8 cellular contexts compared by ENCODE assay signal in the genomic region with DNA sequence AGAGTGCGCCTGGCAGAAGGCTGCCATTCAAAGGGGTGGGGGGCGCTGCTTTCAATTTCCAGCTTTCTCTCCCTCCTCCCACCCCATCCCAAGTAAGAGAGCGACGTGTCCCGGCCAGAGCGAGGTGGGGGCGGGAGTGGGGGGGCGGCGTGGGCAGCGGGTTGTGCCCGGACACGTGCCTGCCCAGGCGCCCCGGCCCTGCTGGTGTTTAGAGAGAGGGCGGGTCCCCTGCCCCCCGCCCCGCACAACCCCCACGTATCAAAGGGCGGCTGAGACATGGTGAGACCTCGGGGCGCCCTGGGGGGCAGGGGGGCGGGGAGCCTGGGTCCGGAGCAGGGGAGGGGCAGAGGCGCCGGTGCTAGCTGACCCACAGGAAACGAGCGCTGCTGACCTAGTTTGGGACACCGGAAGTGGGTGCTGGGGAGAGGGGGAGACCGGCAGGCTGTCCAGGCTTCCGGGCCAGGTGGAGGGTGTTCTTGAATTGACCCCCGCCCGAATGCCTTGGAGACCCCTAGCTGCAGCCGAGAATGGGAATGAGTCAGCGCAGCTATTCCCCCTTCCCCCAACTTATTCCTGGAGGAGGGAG. TPM values are rescaled to one million over a fixed set of nuclear protein-coding genes. Genes with fewer than 3 reads are reported as not detected.
A peak's percentile ranks its signal among the peaks of the same experiment; 100 is the strongest.
DNase-seq lines count a peak whose midpoint lies in the region; FAIRE-seq and TF ChIP-seq lines count a peak whose summit lies in the region.

No MANE protein-coding gene starts in this region.

- no peak overlapping the region for H2AFZ ChIP-seq in H1 (ENCODE audit: low read length)

- peaks cover 13% of the 10 kb centered on the region for H3K79me1 ChIP-seq in H1 (ENCODE audit: low read depth, low read length)

- no peak overlapping the region for H2AK5ac ChIP-seq in H1 (ENCODE audit: low read depth, low read length)

- H3K9me3 ChIP-seq in SJCRH30 (replicated peaks) (no peaks in the 10 kb centered on the region), H1 (ENCODE audit: insufficient read depth in 2 of 2, low read depth in 1 of 2, low read length in 1 of 2) (no peaks in the 10 kb centered on the region), thyroid gland (no peaks in the 10 kb centered on the region)

- H4K8ac ChIP-seq in H1 (ENCODE audit: extremely low read depth, insufficient read depth, low read length), result no peak overlapping the region

- no peak for TF ChIP-seq CTCF in 22Rv1 (IDR thresholded peaks at IDR 0.05)
- TF ChIP-seq CTCF in GM12875 (IDR thresholded peaks at IDR 0.05; ENCODE audit: borderline replicate concordance, insufficient read depth, low read depth, low read length), result no peak
- TF ChIP-seq CTCF in H1 (IDR thresholded peaks at IDR 0.05; ENCODE audit: control extremely low read depth in 1 of 3, insufficient read depth in 1 of 3, low read depth in 1 of 3, low read length in 3 of 3), result no peak
- no peak for TF ChIP-seq CTCF in thyroid gland (IDR thresholded peaks at IDR 0.05)

- peak overlapping the region; percentile 11 for H3K14ac ChIP-seq in H1 (ENCODE audit: insufficient read length)

- peak overlapping the region; percentile 94 for H4K91ac ChIP-seq in H1 (replicated peaks; ENCODE audit: insufficient read length, low read length)

- TF ChIP-seq POLR2A in H1 (IDR thresholded peaks at IDR 0.05; ENCODE audit: control extremely low read depth in 1 of 2, low read depth in 2 of 2, low read length in 2 of 2) (no peak), thyroid gland (IDR thresholded peaks at IDR 0.05) (no peak)

- H3K23me2 ChIP-seq in H1 (ENCODE audit: low read depth, low read length), result peaks cover 18% of the 10 kb centered on the region; the same call in 1 of the 2 replicates

- no peak overlapping the region for H2BK120ac ChIP-seq in H1 (replicated peaks; ENCODE audit: low read depth, low read length)

- H3K4me1 ChIP-seq in SJCRH30, result no peaks in the 10 kb centered on the region
- peaks cover 6 to 29% (median 21%) of the 10 kb centered on the region in 4 experiments for H3K4me1 ChIP-seq in H1 (replicated peaks in 1 of 4; ENCODE audit: control insufficient read depth in 3 of 4, insufficient read depth in 4 of 4, low read length in 3 of 4)
- peaks cover 61 to 65% of the 10 kb centered on the region in 2 donors for H3K4me1 ChIP-seq in thyroid gland

- WGBS in H1 (ENCODE audit: extremely low coverage in 1 of 2, insufficient coverage in 1 of 2, insufficient read length in 1 of 2, insufficient replicate concordance in 2 of 2, low coverage in 1 of 2, low lambda C conversion rate in 2 of 2, missing lambda C conversion rate in 1 of 2), 2 experiments, result 4% methylated on average over 4 of the region's 34 CpGs; no CpG with 5 or more reads in 1 of the 2 experiments
- whole genome bisulfite sequencing in thyroid gland, 2 donors, result 2 to 6% methylated on average over 11 to 12 of the region's 34 CpGs

- H4K5ac ChIP-seq in H1 (ENCODE audit: insufficient read length, low read depth, low read length), result peak overlapping the region; percentile 83

- H4K20me1 ChIP-seq in H1 (replicated peaks in 1 of 2; ENCODE audit: control insufficient read depth in 1 of 2, insufficient read depth in 2 of 2, low read length in 2 of 2), result peaks cover 0 to 17% of the 10 kb centered on the region in 2 experiments

- intact Hi-C loops in thyroid gland (cut with DNase I), result no loop called here

- H3K36me3 ChIP-seq in SJCRH30, result no peaks in the 10 kb centered on the region
- H3K36me3 ChIP-seq in H1 (ENCODE audit: control insufficient read depth in 2 of 4, insufficient read depth in 4 of 4, low read length in 3 of 4), result peaks cover 0 to 2% (median 0%) of the 10 kb centered on the region in 4 experiments; a peak in 2 of 8 replicates
- H3K36me3 ChIP-seq in thyroid gland, result no peaks in the 10 kb centered on the region

- peak overlapping the region; percentile 99; the same call in 1 of the 2 replicates for H2BK15ac ChIP-seq in H1 (ENCODE audit: low read length)

- peak overlapping the region; percentile 100; the same call in 1 of the 2 replicates for H2BK12ac ChIP-seq in H1 (ENCODE audit: low read depth, low read length)

- H3K9ac ChIP-seq in H1 (replicated peaks in 1 of 4; ENCODE audit: extremely low read depth in 1 of 4, low read depth in 3 of 4, low read length in 3 of 4), result peak overlapping the region in 3 of 4 experiments; percentile 26 to 53 (median 40); a peak in 6 of 7 replicates

- no peak for TF ChIP-seq EP300 in H1 (IDR thresholded peaks at IDR 0.05; ENCODE audit: borderline replicate concordance in 1 of 2, low read depth in 2 of 2, low read length in 2 of 2)

- peak overlapping the region; percentile 79 to 93 for H3K4me2 ChIP-seq in H1 (ENCODE audit: insufficient read depth in 1 of 2, low read depth in 2 of 2, low read length in 2 of 2)

- CTCF ChIA-PET in H1 (lab: Charles Lee; ENCODE audit: partially characterized antibody), result interaction anchor here (1.2 to 14.0 kb wide), 9 partner anchors 8 to 203 kb away, joined by 3 to 258 read pairs (median 4); partner anchors contain the start of genes FLAD1 and LENEP

- no peak overlapping the region for H3K23ac ChIP-seq in H1 (ENCODE audit: insufficient read length)

- DNase-seq in SJCRH30, result peak; percentile 54 to 64
- peak in 1 of 2 experiments; percentile 76 for DNase-seq in H1 (ENCODE audit: low read depth in 1 of 2, low spot score in 2 of 2)
- peak; percentile 71 for DNase-seq in medulla oblongata (ENCODE audit: extremely low spot score)
- peak; percentile 76 to 86 for DNase-seq in thyroid gland
- no peak for DNase-seq in 8988T
- no peak for DNase-seq in T-helper 9 cell

- H3K27me3 ChIP-seq in SJCRH30 (no peaks in the 10 kb centered on the region), H1 (replicated peaks in 1 of 4; ENCODE audit: control insufficient read depth in 3 of 4, extremely low read depth in 1 of 4, insufficient read depth in 3 of 4, low read length in 3 of 4) (no peaks in the 10 kb centered on the region), thyroid gland (no peaks in the 10 kb centered on the region)

- POLR2A ChIA-PET in H1 (lab: Charles Lee; ENCODE audit: partially characterized antibody), result interaction anchor here (0.9 to 42.8 kb wide), 9 partner anchors 10 to 126 kb away, joined by 3 to 702 read pairs (median 4); partner anchors contain the start of genes CKS1B, FLAD1, LENEP and PBXIP1

- peak overlapping the region; percentile 63 for H3K56ac ChIP-seq in H1 (replicated peaks; ENCODE audit: insufficient read length, low read depth, low read length)

- no peak for FAIRE-seq in H1 (lab: Jason Lieb, UNC)

- peak overlapping the region; percentile 100; the same call in 1 of the 2 replicates for H2BK20ac ChIP-seq in H1 (ENCODE audit: low read length)

- TF ChIP-seq RAD21 in H1 (IDR thresholded peaks at IDR 0.05 in 1 of 2, conservative IDR thresholded peaks at IDR 0.05 in 1 of 2; ENCODE audit: low read depth in 2 of 2, low read length in 2 of 2), result no peak

- H3K27ac ChIP-seq in 22Rv1 (peak overlapping the region; percentile 98), SJCRH30 (no peak overlapping the region; the same call in 1 of the 2 replicates), H1 (ENCODE audit: low read depth, low read length) (peak overlapping the region; percentile 48; the same call in 1 of the 2 replicates), thyroid gland (peak overlapping the region; percentile 91 to 99 (median 95))

- H3K79me2 ChIP-seq in H1 (ENCODE audit: control insufficient read depth in 1 of 2, insufficient read depth in 2 of 2, low read length in 2 of 2), result peaks cover 0 to 53% of the 10 kb centered on the region in 2 experiments; a peak in 3 of 4 replicates

- H3K4ac ChIP-seq in H1 (replicated peaks; ENCODE audit: insufficient read length, low read depth, low read length), result peak overlapping the region; percentile 32

- H3K4me3 ChIP-seq in GM12875 (ENCODE audit: low read depth, low read length) (peak overlapping the region; percentile 94), SJCRH30 (peak overlapping the region; percentile 59), H1 (ENCODE audit: extremely low read depth in 1 of 4, insufficient read depth in 2 of 4, low read depth in 3 of 4, low read length in 4 of 4) (peak overlapping the region; percentile 87 to 99 (median 90)), thyroid gland (replicated peaks in 1 of 3) (peak overlapping the region; percentile 86 to 97 (median 93))

- H2BK5ac ChIP-seq in H1 (ENCODE audit: low read depth, low read length), result peak overlapping the region; percentile 99

- H3K18ac ChIP-seq in H1 (ENCODE audit: extremely low read depth, low read length), result peak overlapping the region; percentile 98

RNA-seq across cellular contexts. Expression of gene ZBTB7B, which starts 1.3 kb away (rescaled TPM):
- 4.8 and 5.6 TPM in 2 replicates for total RNA-seq in SJCRH30 (2014; rRNA removed; shearing (Covaris generic))
- total RNA-seq in H1 (2021; fragmentation: NEBNext Ultra II Directional; extraction: Animal tissue kit (Norgen Biotek cat#: 25700)), result 22.1 and 24.5 TPM in 2 replicates
- polyA plus RNA-seq in H1 (2011; rRNA removed), result 36.9 and 38.3 TPM in 2 replicates
- 28.7 TPM for polyA plus RNA-seq in H1 (2011; cell fraction: cytosol; rRNA removed)
- 38.2 TPM for polyA plus RNA-seq in H1 (2011; cell fraction: nucleus; rRNA removed)
- polyA plus RNA-seq in H1 (2012, experiment 1 of 2), result 11.5 to 24.0 TPM (median 20.2 TPM) in 4 replicates
- polyA plus RNA-seq in H1 (2012, experiment 2 of 2), result 15.2 TPM
- 8.9 TPM for polyA plus RNA-seq in H1 (2013, experiment 1 of 2)
- polyA plus RNA-seq in H1 (2013, experiment 2 of 2), result 9.4 TPM
- 16.1 and 19.4 TPM in 2 replicates for polyA minus RNA-seq in H1 (2011; rRNA and poly(A)+ RNA removed)
- polyA minus RNA-seq in H1 (2011; cell fraction: cytosol; rRNA and poly(A)+ RNA removed), result 22.2 TPM
- 19.9 TPM for polyA minus RNA-seq in H1 (2011; cell fraction: nucleus; rRNA and poly(A)+ RNA removed)
- total RNA-seq in thyroid gland, result 10 to 100 TPM; 35.7 to 89.8 (median 47.3) TPM

RNA-seq across cellular contexts. Expression of gene LENEP, which starts 10.5 kb away (rescaled TPM):
- not detected in 2 replicates for total RNA-seq in SJCRH30 (2014; rRNA removed; shearing (Covaris generic))
- 1.2 and 1.3 TPM in 2 replicates for total RNA-seq in H1 (2021; fragmentation: NEBNext Ultra II Directional; extraction: Animal tissue kit (Norgen Biotek cat#: 25700))
- 1.1 TPM in 1 of 2 replicates, not detected in the other for polyA plus RNA-seq in H1 (2011; rRNA removed)
- polyA plus RNA-seq in H1 (2011; cell fraction: cytosol; rRNA removed), result 0.23 TPM
- polyA plus RNA-seq in H1 (2011; cell fraction: nucleus; rRNA removed), result 1.5 TPM
- 0.32 TPM in 1 of 4 replicates, not detected in the others for polyA plus RNA-seq in H1 (2012, experiment 1 of 2)
- polyA plus RNA-seq in H1 (2012, experiment 2 of 2), result not detected
- 0.61 TPM for polyA plus RNA-seq in H1 (2013, experiment 1 of 2)
- polyA plus RNA-seq in H1 (2013, experiment 2 of 2), result not detected
- 6.1 and 8.4 TPM in 2 replicates for polyA minus RNA-seq in H1 (2011; rRNA and poly(A)+ RNA removed)
- not detected for polyA minus RNA-seq in H1 (2011; cell fraction: cytosol; rRNA and poly(A)+ RNA removed)
- 15.3 TPM for polyA minus RNA-seq in H1 (2011; cell fraction: nucleus; rRNA and poly(A)+ RNA removed)
- not detected for total RNA-seq in thyroid gland

RNA-seq across cellular contexts. Expression of gene FLAD1, which starts 20.7 kb away (rescaled TPM):
- 25.6 and 28.0 TPM in 2 replicates for total RNA-seq in SJCRH30 (2014; rRNA removed; shearing (Covaris generic))
- 97.4 and 104 TPM in 2 replicates for total RNA-seq in H1 (2021; fragmentation: NEBNext Ultra II Directional; extraction: Animal tissue kit (Norgen Biotek cat#: 25700))
- 143 and 189 TPM in 2 replicates for polyA plus RNA-seq in H1 (2011; rRNA removed)
- polyA plus RNA-seq in H1 (2011; cell fraction: cytosol; rRNA removed), result 152 TPM
- 250 TPM for polyA plus RNA-seq in H1 (2011; cell fraction: nucleus; rRNA removed)
- polyA plus RNA-seq in H1 (2012, experiment 1 of 2), result 116 to 134 TPM (median 122 TPM) in 4 replicates
- polyA plus RNA-seq in H1 (2012, experiment 2 of 2), result 127 TPM
- polyA plus RNA-seq in H1 (2013, experiment 1 of 2), result 95.1 TPM
- 95.5 TPM for polyA plus RNA-seq in H1 (2013, experiment 2 of 2)
- polyA minus RNA-seq in H1 (2011; rRNA and poly(A)+ RNA removed), result 149 and 177 TPM in 2 replicates
- polyA minus RNA-seq in H1 (2011; cell fraction: cytosol; rRNA and poly(A)+ RNA removed), result 69.5 TPM
- polyA minus RNA-seq in H1 (2011; cell fraction: nucleus; rRNA and poly(A)+ RNA removed), result 81.1 TPM
- total RNA-seq in thyroid gland, result 10 to 100 TPM; 24.1 to 39.3 (median 31.1) TPM

RNA-seq across cellular contexts. Expression of gene CKS1B, which starts 29.4 kb away (rescaled TPM):
- 299 and 303 TPM in 2 replicates for total RNA-seq in SJCRH30 (2014; rRNA removed; shearing (Covaris generic))
- total RNA-seq in H1 (2021; fragmentation: NEBNext Ultra II Directional; extraction: Animal tissue kit (Norgen Biotek cat#: 25700)), result 284 and 294 TPM in 2 replicates
- polyA plus RNA-seq in H1 (2011; rRNA removed), result 801 and 1,025 TPM in 2 replicates
- 668 TPM for polyA plus RNA-seq in H1 (2011; cell fraction: cytosol; rRNA removed)
- polyA plus RNA-seq in H1 (2011; cell fraction: nucleus; rRNA removed), result 301 TPM
- polyA plus RNA-seq in H1 (2012, experiment 1 of 2), result 458 to 597 TPM (median 493 TPM) in 4 replicates
- 299 TPM for polyA plus RNA-seq in H1 (2012, experiment 2 of 2)
- 459 TPM for polyA plus RNA-seq in H1 (2013, experiment 1 of 2)
- polyA plus RNA-seq in H1 (2013, experiment 2 of 2), result 480 TPM
- polyA minus RNA-seq in H1 (2011; rRNA and poly(A)+ RNA removed), result 354 and 434 TPM in 2 replicates
- polyA minus RNA-seq in H1 (2011; cell fraction: cytosol; rRNA and poly(A)+ RNA removed), result 129 TPM
- polyA minus RNA-seq in H1 (2011; cell fraction: nucleus; rRNA and poly(A)+ RNA removed), result 123 TPM
- total RNA-seq in thyroid gland, result 10 to 100 TPM; 14.3 to 29.5 (median 22.6) TPM

RNA-seq across cellular contexts. Expression of gene DCST2, which starts 29.7 kb away (rescaled TPM):
- not detected in 2 replicates for total RNA-seq in SJCRH30 (2014; rRNA removed; shearing (Covaris generic))
- 0.43 TPM in 1 of 2 replicates, not detected in the other for total RNA-seq in H1 (2021; fragmentation: NEBNext Ultra II Directional; extraction: Animal tissue kit (Norgen Biotek cat#: 25700))
- 1.7 and 2.1 TPM in 2 replicates for polyA plus RNA-seq in H1 (2011; rRNA removed)
- 1.9 TPM for polyA plus RNA-seq in H1 (2011; cell fraction: cytosol; rRNA removed)
- polyA plus RNA-seq in H1 (2011; cell fraction: nucleus; rRNA removed), result 10.2 TPM
- 0.26 to 1.0 TPM (median 0.74 TPM) in 4 replicates for polyA plus RNA-seq in H1 (2012, experiment 1 of 2)
- 0.13 TPM for polyA plus RNA-seq in H1 (2012, experiment 2 of 2)
- 0.53 TPM for polyA plus RNA-seq in H1 (2013, experiment 1 of 2)
- 0.26 TPM for polyA plus RNA-seq in H1 (2013, experiment 2 of 2)
- polyA minus RNA-seq in H1 (2011; rRNA and poly(A)+ RNA removed), result 0.07 and 1.6 TPM in 2 replicates
- not detected for polyA minus RNA-seq in H1 (2011; cell fraction: cytosol; rRNA and poly(A)+ RNA removed)
- 0.30 TPM for polyA minus RNA-seq in H1 (2011; cell fraction: nucleus; rRNA and poly(A)+ RNA removed)
- 1 to 10 TPM in 1 of 4 donors, under 1 TPM in 2, not detected in 1; 0.33 to 4.2 (median 0.50) TPM for total RNA-seq in thyroid gland

Comparison
In these comparisons a context has a peak if more than half of its experiments do, and no peak if none do; other contexts are left out.
1. DNase-seq: peak in SJCRH30 (2 of 2), medulla oblongata (single experiment) and thyroid gland (2 of 2); none in 8988T (single experiment) and T-helper 9 cell (single experiment).
2. Peak in every context shown above with its lines, with median percentiles within 50 percentile points of each other: H3K4me3 ChIP-seq.